Comparison of ENCODE assay signal across 1 cellular context in the genomic region with DNA sequence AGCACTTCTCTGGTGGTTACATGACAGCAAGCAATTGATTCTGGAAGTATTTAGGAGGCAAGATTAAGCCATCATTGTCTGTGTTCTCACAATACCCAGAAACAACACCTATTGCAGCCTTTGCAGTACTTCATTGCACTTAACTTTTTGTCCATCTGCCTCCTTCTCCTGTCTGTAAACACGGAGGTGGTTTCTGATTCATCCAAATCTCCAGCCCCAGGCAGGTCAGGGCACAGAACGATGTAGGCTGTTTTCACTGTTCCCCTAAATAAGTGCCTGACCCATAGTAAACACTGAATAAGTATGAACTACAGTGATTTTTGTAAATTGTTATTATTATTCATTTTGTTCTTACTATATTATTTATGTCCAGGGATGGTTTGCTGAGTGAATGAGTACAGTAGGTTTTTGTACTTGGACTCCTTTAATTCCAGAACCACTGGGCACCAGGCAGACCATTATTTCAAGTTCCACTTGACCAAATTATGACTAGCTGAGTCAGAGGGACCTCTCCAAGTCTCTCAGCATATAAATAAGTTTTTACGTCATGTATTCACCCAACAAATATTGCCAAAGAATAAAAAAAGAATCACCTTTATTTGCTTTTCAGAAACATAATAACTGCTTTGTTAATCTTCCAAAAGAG.
TF ChIP-seq lines count a peak whose summit lies in the region.

No MANE protein-coding gene starts in this region.

TF ChIP-seq in GM23338, 12 proteins besides CTCF, POLR2A, EP300 and RAD21 (continued from another document):
- TF ChIP-seq, protein P1, sequence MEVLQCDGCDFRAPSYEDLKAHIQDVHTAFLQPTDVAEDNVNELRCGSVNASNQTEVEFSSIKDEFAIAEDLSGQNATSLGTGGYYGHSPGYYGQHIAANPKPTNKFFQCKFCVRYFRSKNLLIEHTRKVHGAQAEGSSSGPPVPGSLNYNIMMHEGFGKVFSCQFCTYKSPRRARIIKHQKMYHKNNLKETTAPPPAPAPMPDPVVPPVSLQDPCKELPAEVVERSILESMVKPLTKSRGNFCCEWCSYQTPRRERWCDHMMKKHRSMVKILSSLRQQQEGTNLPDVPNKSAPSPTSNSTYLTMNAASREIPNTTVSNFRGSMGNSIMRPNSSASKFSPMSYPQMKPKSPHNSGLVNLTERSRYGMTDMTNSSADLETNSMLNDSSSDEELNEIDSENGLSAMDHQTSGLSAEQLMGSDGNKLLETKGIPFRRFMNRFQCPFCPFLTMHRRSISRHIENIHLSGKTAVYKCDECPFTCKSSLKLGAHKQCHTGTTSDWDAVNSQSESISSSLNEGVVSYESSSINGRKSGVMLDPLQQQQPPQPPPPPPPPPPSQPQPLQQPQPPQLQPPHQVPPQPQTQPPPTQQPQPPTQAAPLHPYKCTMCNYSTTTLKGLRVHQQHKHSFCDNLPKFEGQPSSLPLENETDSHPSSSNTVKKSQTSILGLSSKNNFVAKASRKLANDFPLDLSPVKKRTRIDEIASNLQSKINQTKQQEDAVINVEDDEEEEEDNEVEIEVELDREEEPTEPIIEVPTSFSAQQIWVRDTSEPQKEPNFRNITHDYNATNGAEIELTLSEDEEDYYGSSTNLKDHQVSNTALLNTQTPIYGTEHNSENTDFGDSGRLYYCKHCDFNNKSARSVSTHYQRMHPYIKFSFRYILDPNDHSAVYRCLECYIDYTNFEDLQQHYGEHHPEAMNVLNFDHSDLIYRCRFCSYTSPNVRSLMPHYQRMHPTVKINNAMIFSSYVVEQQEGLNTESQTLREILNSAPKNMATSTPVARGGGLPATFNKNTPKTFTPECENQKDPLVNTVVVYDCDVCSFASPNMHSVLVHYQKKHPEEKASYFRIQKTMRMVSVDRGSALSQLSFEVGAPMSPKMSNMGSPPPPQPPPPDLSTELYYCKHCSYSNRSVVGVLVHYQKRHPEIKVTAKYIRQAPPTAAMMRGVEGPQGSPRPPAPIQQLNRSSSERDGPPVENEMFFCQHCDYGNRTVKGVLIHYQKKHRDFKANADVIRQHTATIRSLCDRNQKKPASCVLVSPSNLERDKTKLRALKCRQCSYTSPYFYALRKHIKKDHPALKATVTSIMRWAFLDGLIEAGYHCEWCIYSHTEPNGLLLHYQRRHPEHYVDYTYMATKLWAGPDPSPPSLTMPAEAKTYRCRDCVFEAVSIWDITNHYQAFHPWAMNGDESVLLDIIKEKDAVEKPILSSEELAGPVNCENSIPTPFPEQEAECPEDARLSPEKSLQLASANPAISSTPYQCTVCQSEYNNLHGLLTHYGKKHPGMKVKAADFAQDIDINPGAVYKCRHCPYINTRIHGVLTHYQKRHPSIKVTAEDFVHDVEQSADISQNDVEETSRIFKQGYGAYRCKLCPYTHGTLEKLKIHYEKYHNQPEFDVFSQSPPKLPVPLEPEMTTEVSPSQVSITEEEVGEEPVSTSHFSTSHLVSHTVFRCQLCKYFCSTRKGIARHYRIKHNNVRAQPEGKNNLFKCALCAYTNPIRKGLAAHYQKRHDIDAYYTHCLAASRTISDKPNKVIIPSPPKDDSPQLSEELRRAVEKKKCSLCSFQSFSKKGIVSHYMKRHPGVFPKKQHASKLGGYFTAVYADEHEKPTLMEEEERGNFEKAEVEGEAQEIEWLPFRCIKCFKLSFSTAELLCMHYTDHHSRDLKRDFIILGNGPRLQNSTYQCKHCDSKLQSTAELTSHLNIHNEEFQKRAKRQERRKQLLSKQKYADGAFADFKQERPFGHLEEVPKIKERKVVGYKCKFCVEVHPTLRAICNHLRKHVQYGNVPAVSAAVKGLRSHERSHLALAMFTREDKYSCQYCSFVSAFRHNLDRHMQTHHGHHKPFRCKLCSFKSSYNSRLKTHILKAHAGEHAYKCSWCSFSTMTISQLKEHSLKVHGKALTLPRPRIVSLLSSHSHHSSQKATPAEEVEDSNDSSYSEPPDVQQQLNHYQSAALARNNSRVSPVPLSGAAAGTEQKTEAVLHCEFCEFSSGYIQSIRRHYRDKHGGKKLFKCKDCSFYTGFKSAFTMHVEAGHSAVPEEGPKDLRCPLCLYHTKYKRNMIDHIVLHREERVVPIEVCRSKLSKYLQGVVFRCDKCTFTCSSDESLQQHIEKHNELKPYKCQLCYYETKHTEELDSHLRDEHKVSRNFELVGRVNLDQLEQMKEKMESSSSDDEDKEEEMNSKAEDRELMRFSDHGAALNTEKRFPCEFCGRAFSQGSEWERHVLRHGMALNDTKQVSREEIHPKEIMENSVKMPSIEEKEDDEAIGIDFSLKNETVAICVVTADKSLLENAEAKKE (CRISPR knock-in tag; IDR thresholded peaks at IDR 0.05): no peak
- TF ChIP-seq STAT1 (IDR thresholded peaks at IDR 0.05; ENCODE audit: unreplicated experiment) (no peak), NANOG (IDR thresholded peaks at IDR 0.05; ENCODE audit: borderline replicate concordance) (no peak), EZH2phosphoT487 (IDR thresholded peaks at IDR 0.05; ENCODE audit: unreplicated experiment) (no peak), EZH2 (IDR thresholded peaks at IDR 0.05; ENCODE audit: low read depth, unreplicated experiment) (no peak)
- TF ChIP-seq, protein P2, sequence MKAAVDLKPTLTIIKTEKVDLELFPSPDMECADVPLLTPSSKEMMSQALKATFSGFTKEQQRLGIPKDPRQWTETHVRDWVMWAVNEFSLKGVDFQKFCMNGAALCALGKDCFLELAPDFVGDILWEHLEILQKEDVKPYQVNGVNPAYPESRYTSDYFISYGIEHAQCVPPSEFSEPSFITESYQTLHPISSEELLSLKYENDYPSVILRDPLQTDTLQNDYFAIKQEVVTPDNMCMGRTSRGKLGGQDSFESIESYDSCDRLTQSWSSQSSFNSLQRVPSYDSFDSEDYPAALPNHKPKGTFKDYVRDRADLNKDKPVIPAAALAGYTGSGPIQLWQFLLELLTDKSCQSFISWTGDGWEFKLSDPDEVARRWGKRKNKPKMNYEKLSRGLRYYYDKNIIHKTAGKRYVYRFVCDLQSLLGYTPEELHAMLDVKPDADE (IDR thresholded peaks at IDR 0.05): no peak
